In genomic region chr1:155127672-155128468, GRCh38 we compare ENCODE assay signal across 8 cellular contexts. TPM values are rescaled to one million over a fixed set of nuclear protein-coding genes. Genes with fewer than 3 reads are reported as not detected.
DNase-seq lines count a peak whose midpoint lies in the region; ATAC-seq lines count a peak whose summit lies in the region.

Gene EFNA1 (plus strand): TSS chr1:155127876. CDS start chr1:155127978, 102 bp downstream.

- POLR2A ChIA-PET in activated CD8-positive, alpha-beta T cell treated with anti-CD3 and anti-CD28 coated beads, Interleukin-2, amount 10 ng/mL, durations not matched to agents 7 days and 5 days (lab: Charles Lee): interaction anchor here (1.0 to 1.2 kb wide), 2 partner anchors 20 to 152 kb away, joined by 3 read pairs; no protein-coding TSS in a partner anchor

- CTCF ChIA-PET in activated CD8-positive, alpha-beta T cell treated with anti-CD3 and anti-CD28 coated beads, Interleukin-2, amount 10 ng/mL, durations not matched to agents 7 days and 5 days (lab: Charles Lee): interaction anchor here (1.4 to 3.5 kb wide), 4 partner anchors 12 to 45 kb away, joined by 3 to 14 read pairs (median 12); partner anchors contain the start of gene KRTCAP2

- peaks cover 30% of the 10 kb centered on the region for H3K4me1 Mint-ChIP-seq in activated CD8-positive, alpha-beta T cell treated with anti-CD3 and anti-CD28 coated beads, Interleukin-2, amount 10 ng/mL, durations not matched to agents 7 days and 5 days (ENCODE audit: low read depth)

- DNase-seq in COLO668 (lab: John Stamatoyannopoulos, UW; ENCODE audit: unreplicated experiment) (peak; percentile 76), M059J (ENCODE audit: low read depth) (peak; percentile 54), medulla oblongata (ENCODE audit: extremely low spot score) (peak; percentile 58)
- peak; percentile 39 for DNase-seq in activated CD8-positive, alpha-beta T cell treated with anti-CD3 and anti-CD28 coated beads, Interleukin-2, amount 10 ng/mL, durations not matched to agents 7 days and 5 days
- DNase-seq in stimulated activated CD8-positive, alpha-beta memory T cell treated with anti-CD3 and anti-CD28 coated beads, Interleukin-4, amount 100 ng/mL, for 48 hours: peak; percentile 61

- H3K36me3 Mint-ChIP-seq in activated CD8-positive, alpha-beta T cell treated with anti-CD3 and anti-CD28 coated beads, Interleukin-2, amount 10 ng/mL, durations not matched to agents 7 days and 5 days (ENCODE audit: low read depth): no peaks in the 10 kb centered on the region

- no peaks in the 10 kb centered on the region for H3K36me3 ChIP-seq in endocrine pancreas (ENCODE audit: control insufficient read depth, insufficient read depth, low read length)

- H3K9ac ChIP-seq in endocrine pancreas (ENCODE audit: control insufficient read depth, insufficient read depth, low read length): peak within 1 kb of the TSS; percentile 89

- H3K27me3 Mint-ChIP-seq in activated CD8-positive, alpha-beta T cell treated with anti-CD3 and anti-CD28 coated beads, Interleukin-2, amount 10 ng/mL, durations not matched to agents 7 days and 5 days (ENCODE audit: low read depth): peaks cover 48% of the 10 kb centered on the region

- H3K4me3 Mint-ChIP-seq in activated CD8-positive, alpha-beta T cell treated with anti-CD3 and anti-CD28 coated beads, Interleukin-2, amount 10 ng/mL, durations not matched to agents 7 days and 5 days: peak within 1 kb of the TSS; percentile 68

- no peaks in the 10 kb centered on the region for H3K27me3 ChIP-seq in endocrine pancreas (ENCODE audit: control insufficient read depth, insufficient read depth, low read length)

- peak; percentile 85 for ATAC-seq in activated CD8-positive, alpha-beta T cell treated with anti-CD3 and anti-CD28 coated beads, Interleukin-2, amount 10 ng/mL, durations not matched to agents 7 days and 5 days
- ATAC-seq in GM21423 (IDR thresholded peaks at IDR 0.05; ENCODE audit: unreplicated experiment): no peak
- no peak for ATAC-seq in GM19324 (IDR thresholded peaks at IDR 0.05; ENCODE audit: low FRiP score, unreplicated experiment)

- H3K4me1 ChIP-seq in endocrine pancreas (ENCODE audit: control insufficient read depth, insufficient read depth, low read length): no peaks in the 10 kb centered on the region

- H3K27ac Mint-ChIP-seq in activated CD8-positive, alpha-beta T cell treated with anti-CD3 and anti-CD28 coated beads, Interleukin-2, amount 10 ng/mL, durations not matched to agents 7 days and 5 days: no peak within 1 kb of the TSS

- peak within 1 kb of the TSS; percentile 59 for H3K4me3 ChIP-seq in endocrine pancreas (ENCODE audit: control insufficient read depth, insufficient read depth, low read length)

- H3K9me3 ChIP-seq in endocrine pancreas (ENCODE audit: control insufficient read depth, low read length): no peaks in the 10 kb centered on the region

- no peaks in the 10 kb centered on the region for H3K9me3 Mint-ChIP-seq in activated CD8-positive, alpha-beta T cell treated with anti-CD3 and anti-CD28 coated beads, Interleukin-2, amount 10 ng/mL, durations not matched to agents 7 days and 5 days (ENCODE audit: insufficient read depth)

RNA-seq across cellular contexts. Expression of gene EFNA1, which starts in this region (rescaled TPM):
- 15.1 and 17.9 TPM in 2 replicates for total RNA-seq in M059J (2014; rRNA removed; shearing (Covaris generic))
- total RNA-seq in activated CD8-positive, alpha-beta T cell treated with anti-CD3 and anti-CD28 coated beads, Interleukin-2, amount 10 ng/mL, durations not matched to agents 7 days and 5 days: not detected

Comparison
In these comparisons a context has a peak if more than half of its experiments do, and no peak if none do; other contexts are left out.
1. RNA of gene EFNA1 (total RNA-seq): 15.1 to 17.9 TPM in M059J; not detected in activated CD8-positive, alpha-beta T cell treated with anti-CD3 and anti-CD28 coated beads, Interleukin-2, amount 10 ng/mL, durations not matched to agents 7 days and 5 days; every median in the first group is over 10 times any median in the second.
2. Peak in DNase-seq and ATAC-seq in activated CD8-positive, alpha-beta T cell treated with anti-CD3 and anti-CD28 coated beads, Interleukin-2, amount 10 ng/mL, durations not matched to agents 7 days and 5 days; RNA of the gene not detected or under 1 TPM.
3. Peak in every context shown above with its lines, with median percentiles within 50 percentile points of each other: DNase-seq.